In genomic region chr3:124277516-124277890, GRCh38 we compare ENCODE assay signal across 9 cellular contexts.
A peak's percentile ranks its signal among the peaks of the same experiment; 100 is the strongest.
DNase-seq lines count a peak whose midpoint lies in the region; ATAC-seq and TF ChIP-seq lines count a peak whose summit lies in the region.
"Had no signal": no experiment of that assay in that cellular context is flagged by ENCODE, and none has a peak within 500 bp of the region (broad histone marks: within the 10 kb centered on the region; RNA-seq: fewer than 3 reads in every experiment).

No MANE protein-coding gene starts in this region.

- no peaks in the 10 kb centered on the region for H3K36me3 Mint-ChIP-seq in immature natural killer cell

- peaks cover 37% of the 10 kb centered on the region for H3K4me1 ChIP-seq in suprapubic skin

- peak overlapping the region; percentile 75 for H3K27ac ChIP-seq in suprapubic skin

- no peaks in the 10 kb centered on the region for H3K36me3 ChIP-seq in suprapubic skin

- H3K27ac Mint-ChIP-seq in immature natural killer cell, result no peak overlapping the region

- TF ChIP-seq CTCF in suprapubic skin (IDR thresholded peaks at IDR 0.05), result no peak

- no peak for TF ChIP-seq EP300 in suprapubic skin (IDR thresholded peaks at IDR 0.05)

- TF ChIP-seq POLR2A in suprapubic skin (IDR thresholded peaks at IDR 0.05), result no peak
- no peak for TF ChIP-seq POLR2A in GM18505 (IDR thresholded peaks at IDR 0.05; ENCODE audit: borderline replicate concordance, extremely low read depth, insufficient read depth, insufficient read length)

- H3K27me3 ChIP-seq in suprapubic skin, result no peaks in the 10 kb centered on the region

- DNase-seq in NCI-H446 treated with DMSO at 0.1 percent for 48 hours (lab: John Stamatoyannopoulos, UW) (peak; percentile 40), dermis blood vessel endothelial cell (peak; percentile 80), lung microvascular endothelial cell (ENCODE audit: low read depth in 2 of 2) (peak; percentile 32 to 64), suprapubic skin (ENCODE audit: low spot score in 2 of 2) (no peak), NCI-H2029 (lab: John Stamatoyannopoulos, UW) (no peak), immature natural killer cell (no peak)
- DNase-seq: NK-92 treated with Interleukin-12 subunit alpha and Interleukin-12 subunit beta, amount 100 ng/mL, for 24 hours had no signal

- no peak overlapping the region for H3K4me3 Mint-ChIP-seq in immature natural killer cell

- WGBS in suprapubic skin, result 33% methylated on average over 3 of the region's 3 CpGs

- H3K4me1 Mint-ChIP-seq in immature natural killer cell, result no peaks in the 10 kb centered on the region

- H3K9me3 ChIP-seq in suprapubic skin, result no peaks in the 10 kb centered on the region

- H3K4me3 ChIP-seq in suprapubic skin, result no peak overlapping the region

- ATAC-seq in HG03378 (IDR thresholded peaks at IDR 0.05; ENCODE audit: unreplicated experiment) (no peak), GM18505 (IDR thresholded peaks at IDR 0.05; ENCODE audit: unreplicated experiment) (no peak)

- H3K27me3 Mint-ChIP-seq in immature natural killer cell (ENCODE audit: low read depth in 3 of 3), result peaks cover 2 to 10% (median 4%) of the 10 kb centered on the region in 3 donors

- H3K9me3 Mint-ChIP-seq in immature natural killer cell, result no peaks in the 10 kb centered on the region

Comparison
In these comparisons a context has a peak if more than half of its experiments do, and no peak if none do; other contexts are left out.
1. DNase-seq: peak in NCI-H446 treated with DMSO at 0.1 percent for 48 hours (single experiment), dermis blood vessel endothelial cell (single experiment) and lung microvascular endothelial cell (2 of 2); none in suprapubic skin (0 of 2), NCI-H2029 (single experiment) and immature natural killer cell (0 of 3).